Comparison of ENCODE assay signal across 1 cellular context in genomic region chr2:30985493-30986292, GRCh38.
TF ChIP-seq lines count a peak whose summit lies in the region.

No MANE protein-coding gene starts in this region.

TF ChIP-seq in SK-N-SH treated with all-trans-retinoic acid at 6 μM for 48 hours, 23 proteins besides CTCF, POLR2A, EP300 and RAD21 (continued from another document):
- TF ChIP-seq PATZ1 (CRISPR knock-in tag; IDR thresholded peaks at IDR 0.05; ENCODE audit: borderline replicate concordance) (no peak), TCF4 (CRISPR knock-in tag; IDR thresholded peaks at IDR 0.05; ENCODE audit: borderline replicate concordance) (peak; percentile 44; the same call in 1 of the 2 replicates), ZFP30 (CRISPR knock-in tag; IDR thresholded peaks at IDR 0.05) (no peak), CSDC2 (CRISPR knock-in tag; IDR thresholded peaks at IDR 0.05) (no peak), TOX (CRISPR knock-in tag; IDR thresholded peaks at IDR 0.05; ENCODE audit: borderline replicate concordance) (no peak)
